Comparison of ENCODE assay signal across 14 cellular contexts in genomic region chr1:168468822-168469221, GRCh38.
DNase-seq lines count a peak whose midpoint lies in the region; ATAC-seq and FAIRE-seq lines count a peak whose summit lies in the region.
"Had no signal": no experiment of that assay in that cellular context is flagged by ENCODE, and none has a peak within 500 bp of the region (broad histone marks: within the 10 kb centered on the region; RNA-seq: fewer than 3 reads in every experiment).

No MANE protein-coding gene starts in this region.

- no peaks in the 10 kb centered on the region for H3K36me3 ChIP-seq in small intestine (ENCODE audit: control insufficient read depth in 2 of 2, insufficient read depth in 2 of 2, low read length in 2 of 2)
- H3K36me3 ChIP-seq: left lung, WERI-Rb-1 had no signal

- H3K9me3 Mint-ChIP-seq in central memory CD8-positive, alpha-beta T cell: no peaks in the 10 kb centered on the region

- H3K27ac ChIP-seq in small intestine (ENCODE audit: low read depth in 1 of 2, low read length in 1 of 2): peak overlapping the region; percentile 6 to 24
- H3K27ac ChIP-seq: 22Rv1, left lung, WERI-Rb-1 had no signal

- DNase-seq in DMS53 (lab: John Stamatoyannopoulos, UW): peak; percentile 15
- no peak for DNase-seq in DMS53 treated with DMSO at 0.1 percent for 48 hours (lab: John Stamatoyannopoulos, UW; ENCODE audit: unreplicated experiment)
- DNase-seq in OCI-M1 (lab: John Stamatoyannopoulos, UW): peak; percentile 26
- DNase-seq in central memory CD8-positive, alpha-beta T cell (ENCODE audit: low spot score in 2 of 2): no peak
- DNase-seq in small intestine: no peak
- DNase-seq in NCI-H1417 (lab: John Stamatoyannopoulos, UW): no peak
- no peak for DNase-seq in occipital lobe (lab: John Stamatoyannopoulos, UW)
- no peak for DNase-seq in HUDEP-2 (lab: John Stamatoyannopoulos, UW; ENCODE audit: unreplicated experiment in 76 of 76)
- DNase-seq: activated CD8-positive, alpha-beta memory T cell treated with anti-CD3 and anti-CD28 coated beads for 24 hours; DMS153; left lung; NCI-H2227 treated with DMSO at 0.1 percent for 48 hours; WERI-Rb-1 had no signal

- peaks cover 0 to 6% of the 10 kb centered on the region in 2 donors for H3K4me1 ChIP-seq in small intestine (ENCODE audit: control insufficient read depth in 2 of 2, insufficient read depth in 1 of 2, low read depth in 1 of 2, low read length in 1 of 2)

- H3K4me3 ChIP-seq in small intestine (ENCODE audit: low read depth in 1 of 2, low read length in 2 of 2): no peak overlapping the region
- H3K4me3 ChIP-seq: left lung had no signal

- H3K36me3 Mint-ChIP-seq in central memory CD8-positive, alpha-beta T cell (ENCODE audit: insufficient read depth): no peaks in the 10 kb centered on the region

- ATAC-seq in central memory CD8-positive, alpha-beta T cell (replicated peaks; ENCODE audit: extremely low read depth, poor library complexity, severe bottlenecking): no peak
- ATAC-seq: left lung had no signal

- H3K27ac Mint-ChIP-seq in central memory CD8-positive, alpha-beta T cell (ENCODE audit: low read depth): peak overlapping the region; percentile 44

- FAIRE-seq in small intestine (lab: Jason Lieb, UNC): no peak

- H3K27me3 Mint-ChIP-seq in central memory CD8-positive, alpha-beta T cell: no peaks in the 10 kb centered on the region

- peak overlapping the region; percentile 61 for H3K4me3 Mint-ChIP-seq in central memory CD8-positive, alpha-beta T cell

- H3K27me3 ChIP-seq in small intestine (ENCODE audit: control insufficient read depth in 2 of 2, insufficient read depth in 2 of 2, low read length in 2 of 2): no peaks in the 10 kb centered on the region
- H3K27me3 ChIP-seq: left lung had no signal

- H3K9me3 ChIP-seq in small intestine (ENCODE audit: control insufficient read depth, low read depth): no peaks in the 10 kb centered on the region

- H3K4me1 Mint-ChIP-seq in central memory CD8-positive, alpha-beta T cell: peaks cover 79% of the 10 kb centered on the region

Comparison
In these comparisons a context has a peak if more than half of its experiments do, and no peak if none do; other contexts are left out.
1. DNase-seq: peak in DMS53 (single experiment) and OCI-M1 (single experiment); none in DMS53 treated with DMSO at 0.1 percent for 48 hours (single experiment), central memory CD8-positive, alpha-beta T cell (0 of 2), small intestine (single experiment), NCI-H1417 (0 of 3), occipital lobe (single experiment) and HUDEP-2 (0 of 76).